8 cellular contexts compared by ENCODE assay signal in the genomic region with DNA sequence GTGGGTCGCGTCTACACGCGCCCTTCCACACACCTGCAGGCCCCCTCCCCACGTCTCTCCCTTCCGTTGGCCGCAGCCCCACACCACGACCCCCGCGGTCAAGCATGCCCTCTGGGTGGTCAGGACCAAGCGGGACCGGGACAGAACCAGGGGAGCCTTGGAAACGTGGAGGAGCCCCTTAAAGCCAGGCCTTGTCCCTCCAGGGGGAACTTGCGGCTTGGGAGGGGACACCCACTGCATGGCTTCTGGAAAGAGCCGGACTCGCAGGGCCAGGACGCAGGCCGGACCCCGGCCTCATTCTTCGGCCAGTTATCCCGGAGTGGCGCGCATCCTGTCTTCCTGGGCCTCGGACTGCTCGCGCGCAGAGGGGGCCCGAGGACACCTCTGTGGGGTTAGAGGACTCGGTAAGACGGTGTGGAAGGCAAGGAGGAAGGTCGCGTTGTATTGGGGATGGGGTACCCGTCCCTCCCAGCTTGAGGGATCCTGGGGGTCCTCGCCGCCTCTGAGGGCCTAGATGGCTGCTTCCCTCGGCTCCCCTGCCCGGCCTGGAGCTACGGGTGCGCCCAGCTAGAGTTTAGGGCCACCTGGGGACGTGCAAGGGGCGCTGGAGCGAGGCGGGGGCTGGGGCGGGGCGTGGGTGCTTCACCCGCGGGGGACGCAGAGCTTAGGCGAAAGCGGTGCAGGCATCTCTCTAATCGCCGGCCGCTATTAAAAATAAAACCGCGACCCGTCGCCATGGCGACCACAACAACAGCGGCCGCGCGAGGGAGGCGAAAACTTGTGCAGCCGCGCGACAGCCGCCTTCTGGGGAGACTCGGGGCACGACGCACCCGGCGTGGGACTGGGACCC. TPM values are rescaled to one million over a fixed set of nuclear protein-coding genes. Genes with fewer than 3 reads are reported as not detected.
DNase-seq lines count a peak whose midpoint lies in the region; ATAC-seq and TF ChIP-seq lines count a peak whose summit lies in the region.

No MANE protein-coding gene starts in this region.

- TF ChIP-seq EP300 in sigmoid colon (IDR thresholded peaks at IDR 0.05), result no peak

- H3K36me3 ChIP-seq in left ventricle myocardium inferior (peaks cover 4% of the 10 kb centered on the region), sigmoid colon (no peaks in the 10 kb centered on the region)

- 3 to 5% methylated on average over 72 of the region's 72 CpGs for WGBS in sigmoid colon, 2 donors

- no peak for ATAC-seq in HG03457 (IDR thresholded peaks at IDR 0.05; ENCODE audit: unreplicated experiment)

- no peak for TF ChIP-seq POLR2A in sigmoid colon (IDR thresholded peaks at IDR 0.05)

- intact Hi-C loops in left ventricle myocardium inferior (cut with micrococcal nuclease), result no loop called here
- intact Hi-C loops in sigmoid colon (cut with DNase I), result loop anchor here (5.0 kb wide), 1 partner anchor 191 kb away; no protein-coding TSS in a partner anchor

- TF ChIP-seq CTCF in GM20000 (IDR thresholded peaks at IDR 0.05; ENCODE audit: extremely low read depth, missing control alignments) (no peak), left ventricle myocardium inferior (IDR thresholded peaks at IDR 0.05; ENCODE audit: borderline replicate concordance) (peak; percentile 24), sigmoid colon (IDR thresholded peaks at IDR 0.05) (no peak)

- H3K9me3 ChIP-seq in left ventricle myocardium inferior (replicated peaks) (no peaks in the 10 kb centered on the region), sigmoid colon (no peaks in the 10 kb centered on the region)

- H3K27ac ChIP-seq in left ventricle myocardium inferior (replicated peaks), result peak overlapping the region; percentile 90
- H3K27ac ChIP-seq in sigmoid colon, result peak overlapping the region in 3 of 4 donors; percentile 3 to 97 (median 96)

- peaks cover 61% of the 10 kb centered on the region for H3K27me3 ChIP-seq in left ventricle myocardium inferior (ENCODE audit: low read depth)
- peaks cover 0 to 25% (median 4%) of the 10 kb centered on the region in 3 donors for H3K27me3 ChIP-seq in sigmoid colon

- DNase-seq in ACHN (peak; percentile 64), GM20000 (ENCODE audit: low spot score) (peak; percentile 80), left ventricle myocardium inferior (peak; percentile 83), sigmoid colon (no peak), KG1 (lab: John Stamatoyannopoulos, UW) (no peak), NCI-H510A treated with DMSO at 0.1 percent for 48 hours (lab: John Stamatoyannopoulos, UW) (no peak)
- peak; percentile 39 to 45 for DNase-seq in activated T-cell treated with anti-CD3 and anti-CD28 coated beads, Interleukin-2, amount 50 U/mL, for 48 hours

- H3K4me1 ChIP-seq in left ventricle myocardium inferior (peaks cover 77% of the 10 kb centered on the region), sigmoid colon (peaks cover 0 to 46% (median 37%) of the 10 kb centered on the region in 4 donors)

- H3K4me3 ChIP-seq in left ventricle myocardium inferior (peak overlapping the region; percentile 93), sigmoid colon (peak overlapping the region; percentile 36 to 53 (median 46))

- in situ Hi-C loops in ACHN (cut with HindIII; ENCODE audit: low pct_ligation_motif_present, low pct_unique_long_range_greater_than_20kb, low sequenced_read_pairs), result no loop called here

RNA-seq across cellular contexts. Expression of a gene that starts 1.8 kb away (rescaled TPM):
- 26.0 TPM for total RNA-seq in left ventricle myocardium inferior
- total RNA-seq in sigmoid colon, result 10 to 100 TPM; 33.9 to 38.5 (median 36.9) TPM
- polyA plus RNA-seq in sigmoid colon, result 10 to 100 TPM; 19.7 to 21.6 (median 20.0) TPM

Comparison
In these comparisons a context has a peak if more than half of its experiments do, and no peak if none do; other contexts are left out.
1. DNase-seq: peak in ACHN (single experiment), GM20000 (single experiment), activated T-cell treated with anti-CD3 and anti-CD28 coated beads, Interleukin-2, amount 50 U/mL, for 48 hours (2 of 2) and left ventricle myocardium inferior (single experiment); none in sigmoid colon (single experiment), KG1 (single experiment) and NCI-H510A treated with DMSO at 0.1 percent for 48 hours (single experiment).